ENCODE assay signal across 16 cellular contexts in genomic region chr12:93714382-93714781, GRCh38. TPM values are rescaled to one million over a fixed set of nuclear protein-coding genes. Genes with fewer than 3 reads are reported as not detected.
DNase-seq lines count a peak whose midpoint lies in the region; ATAC-seq and TF ChIP-seq lines count a peak whose summit lies in the region.
"Had no signal": no experiment of that assay in that cellular context is flagged by ENCODE, and none has a peak within 500 bp of the region (broad histone marks: within the 10 kb centered on the region; RNA-seq: fewer than 3 reads in every experiment).

No MANE protein-coding gene starts in this region.

- H3K36me3 ChIP-seq in endodermal cell (ENCODE audit: control insufficient read depth, insufficient read depth, low read length), result no peaks in the 10 kb centered on the region
- H3K36me3 ChIP-seq in lower lobe of right lung, result no peaks in the 10 kb centered on the region
- no peaks in the 10 kb centered on the region for H3K36me3 ChIP-seq in suprapubic skin
- no peaks in the 10 kb centered on the region for H3K36me3 ChIP-seq in tibial nerve
- H3K36me3 ChIP-seq: pancreas had no signal

- peaks cover 34% of the 10 kb centered on the region for H3K9me3 Mint-ChIP-seq in HFFc6
- peaks cover 20% of the 10 kb centered on the region for H3K9me3 Mint-ChIP-seq in endodermal cell

- TF ChIP-seq CTCF in HFFc6 (IDR thresholded peaks at IDR 0.05) (no peak), endodermal cell (conservative IDR thresholded peaks at IDR 0.05) (no peak), lower lobe of right lung (IDR thresholded peaks at IDR 0.05) (no peak), suprapubic skin (IDR thresholded peaks at IDR 0.05) (no peak), tibial nerve (IDR thresholded peaks at IDR 0.05) (no peak)

- DNase-seq in HFFc6 (peak; percentile 66), endodermal cell (no peak), lower lobe of right lung (no peak), suprapubic skin (ENCODE audit: low spot score in 2 of 2) (no peak), CD1c-positive myeloid dendritic cell (ENCODE audit: extremely low spot score) (no peak), tibial nerve (ENCODE audit: low spot score in 2 of 2) (no peak), NOMO-1 treated with DMSO at 0.1 percent for 48 hours (lab: John Stamatoyannopoulos, UW; ENCODE audit: unreplicated experiment) (no peak), cerebellar nuclear complex (lab: John Stamatoyannopoulos, UW) (no peak)
- DNase-seq: activated CD4-positive, alpha-beta T cell treated with anti-CD3 and anti-CD28 coated beads, Interleukin-2, amount 50 U/mL, for 48 hours; NCI-H1417 treated with DMSO at 0.1 percent for 48 hours; NCI-H524; pancreas; stimulated activated CD4-positive, alpha-beta T cell treated with anti-CD3 and anti-CD28 coated beads, Interleukin-2, amount 100 ng/mL, for 48 hours had no signal

- H3K9ac ChIP-seq in endodermal cell (ENCODE audit: extremely low read depth, low read length, poor library complexity, severe bottlenecking), result peak overlapping the region; percentile 29

- TF ChIP-seq EP300 in suprapubic skin (IDR thresholded peaks at IDR 0.05) (no peak), tibial nerve (IDR thresholded peaks at IDR 0.05) (peak in 1 of 2 donors; percentile 8)

- no peaks in the 10 kb centered on the region for H3K27me3 ChIP-seq in endodermal cell (ENCODE audit: control insufficient read depth, insufficient read depth, low read length, poor library complexity, severe bottlenecking)
- no peaks in the 10 kb centered on the region for H3K27me3 ChIP-seq in lower lobe of right lung (ENCODE audit: low read depth)
- H3K27me3 ChIP-seq in suprapubic skin, result no peaks in the 10 kb centered on the region
- no peaks in the 10 kb centered on the region for H3K27me3 ChIP-seq in tibial nerve
- H3K27me3 ChIP-seq: pancreas had no signal

- H3K9me3 ChIP-seq in endodermal cell (ENCODE audit: control insufficient read depth, low read length) (peaks cover 18% of the 10 kb centered on the region), lower lobe of right lung (peaks cover 12% of the 10 kb centered on the region), suprapubic skin (no peaks in the 10 kb centered on the region), tibial nerve (peaks cover 0 to 24% (median 2%) of the 10 kb centered on the region in 4 donors)
- H3K9me3 ChIP-seq: pancreas had no signal

- H3K4me1 Mint-ChIP-seq in HFFc6 (ENCODE audit: low read depth) (peaks cover 24% of the 10 kb centered on the region), endodermal cell (peaks cover 15% of the 10 kb centered on the region)

- H3K27me3 Mint-ChIP-seq in HFFc6 (ENCODE audit: insufficient read depth) (no peaks in the 10 kb centered on the region), endodermal cell (ENCODE audit: insufficient read depth) (no peaks in the 10 kb centered on the region)
- H3K27me3 Mint-ChIP-seq: IgD-negative memory B cell had no signal

- no peak for ATAC-seq in lower lobe of right lung
- ATAC-seq: pancreas had no signal

- H3K36me3 Mint-ChIP-seq in HFFc6 (ENCODE audit: low read depth), result peaks cover 31% of the 10 kb centered on the region
- peaks cover 3% of the 10 kb centered on the region for H3K36me3 Mint-ChIP-seq in endodermal cell (ENCODE audit: low read depth)

- H3K27ac ChIP-seq in endodermal cell (ENCODE audit: low read depth, low read length), result no peak overlapping the region
- peak overlapping the region; percentile 32 for H3K27ac ChIP-seq in lower lobe of right lung
- peak overlapping the region; percentile 74 for H3K27ac ChIP-seq in suprapubic skin
- peak overlapping the region in 2 of 4 donors; percentile 38 to 75 for H3K27ac ChIP-seq in tibial nerve
- H3K27ac ChIP-seq: C4-2B, pancreas had no signal

- H3K4me3 ChIP-seq in endodermal cell (ENCODE audit: low read length), result no peak overlapping the region
- H3K4me3 ChIP-seq in lower lobe of right lung, result no peak overlapping the region
- H3K4me3 ChIP-seq in suprapubic skin, result no peak overlapping the region
- no peak overlapping the region for H3K4me3 ChIP-seq in tibial nerve
- H3K4me3 ChIP-seq: pancreas had no signal

- intact Hi-C loops in lower lobe of right lung (cut with DNase I), result no loop called here

- H3K4me3 Mint-ChIP-seq in HFFc6, result no peak overlapping the region; the same call in 1 of the 2 replicates
- H3K4me3 Mint-ChIP-seq in endodermal cell, result no peak overlapping the region
- H3K4me3 Mint-ChIP-seq: IgD-negative memory B cell; T-helper 2 cell treated with Interferon-gamma antibody and Interleukin-4, amounts not matched to agents 5 μg/mL and 100 μg/mL, for 36 hours had no signal

- H3K4me1 ChIP-seq in endodermal cell (ENCODE audit: control insufficient read depth, insufficient read depth, low read length), result peaks cover 6% of the 10 kb centered on the region
- H3K4me1 ChIP-seq in lower lobe of right lung, result peaks cover 6% of the 10 kb centered on the region
- peaks cover 30% of the 10 kb centered on the region for H3K4me1 ChIP-seq in suprapubic skin
- peaks cover 0 to 40% (median 0%) of the 10 kb centered on the region in 4 donors for H3K4me1 ChIP-seq in tibial nerve
- H3K4me1 ChIP-seq: pancreas had no signal

- TF ChIP-seq POLR2A in suprapubic skin (IDR thresholded peaks at IDR 0.05) (no peak), tibial nerve (IDR thresholded peaks at IDR 0.05) (no peak)

- WGBS in endodermal cell (ENCODE audit: insufficient coverage in 1 of 2, insufficient read length in 1 of 2), 2 experiments, result 74 to 77% methylated on average over 5 of the region's 5 CpGs
- 48% methylated on average over 5 of the region's 5 CpGs for WGBS in suprapubic skin
- 39 to 49% methylated on average over 5 of the region's 5 CpGs for WGBS in tibial nerve, 2 donors

- H3K27ac Mint-ChIP-seq in HFFc6, result peak overlapping the region; percentile 83
- no peak overlapping the region for H3K27ac Mint-ChIP-seq in endodermal cell
- H3K27ac Mint-ChIP-seq: IgD-negative memory B cell; T-helper 2 cell treated with Interferon-gamma antibody and Interleukin-4, amounts not matched to agents 5 μg/mL and 100 μg/mL, for 36 hours had no signal

RNA-seq across cellular contexts. Expression of gene CRADD, which starts 37.2 kb away (rescaled TPM):
- 10 to 100 TPM; 15.3 to 20.1 (median 17.9) TPM for total RNA-seq in HFFc6 (2021; fragmentation: NEBNext Ultra II Directional; extraction: Animal tissue kit (Norgen Biotek cat#: 25700))
- total RNA-seq in endodermal cell (1 to 10 TPM; 7.7 to 9.1 TPM), lower lobe of right lung (16.5 TPM), suprapubic skin (10 to 100 TPM; 29.3 to 61.7 (median 46.5) TPM), tibial nerve (10 to 100 TPM; 51.0 to 86.3 (median 56.6) TPM)
- polyA plus RNA-seq in endodermal cell (2013, experiment 1 of 2), result 14.2 TPM
- 13.5 TPM for polyA plus RNA-seq in endodermal cell (2013, experiment 2 of 2)
